In genomic region chr14:88831285-88831684, GRCh38 we compare ENCODE assay signal across 12 cellular contexts. TPM values are rescaled to one million over a fixed set of nuclear protein-coding genes. Genes with fewer than 3 reads are reported as not detected.
DNase-seq lines count a peak whose midpoint lies in the region; ATAC-seq and TF ChIP-seq lines count a peak whose summit lies in the region.
"Had no signal": no experiment of that assay in that cellular context is flagged by ENCODE, and none has a peak within 500 bp of the region (broad histone marks: within the 10 kb centered on the region; RNA-seq: fewer than 3 reads in every experiment).

No MANE protein-coding gene starts in this region.

- ATAC-seq in body of pancreas: no peak

- H3K9me3 ChIP-seq in sigmoid colon (no peaks in the 10 kb centered on the region), body of pancreas (no peaks in the 10 kb centered on the region)
- H3K9me3 ChIP-seq: HAP-1, vagina had no signal

- H3K36me3 ChIP-seq in sigmoid colon (no peaks in the 10 kb centered on the region), body of pancreas (replicated peaks in 1 of 2; ENCODE audit: insufficient read depth in 1 of 2, low read depth in 2 of 2) (no peaks in the 10 kb centered on the region)
- H3K36me3 ChIP-seq: HAP-1, vagina had no signal

- peaks cover 5% of the 10 kb centered on the region for H3K4me1 Mint-ChIP-seq in activated naive CD4-positive, alpha-beta T cell treated with anti-CD3 and anti-CD28 coated beads for 36 hours (ENCODE audit: low read depth)

- H3K4me3 ChIP-seq in sigmoid colon: no peak overlapping the region
- no peak overlapping the region for H3K4me3 ChIP-seq in body of pancreas
- H3K4me3 ChIP-seq: HAP-1, vagina had no signal

- no peak overlapping the region for H3K4me3 Mint-ChIP-seq in activated naive CD4-positive, alpha-beta T cell treated with anti-CD3 and anti-CD28 coated beads for 36 hours

- H3K4me1 ChIP-seq in sigmoid colon (peaks cover 0 to 77% (median 31%) of the 10 kb centered on the region in 4 donors), body of pancreas (peaks cover 14% of the 10 kb centered on the region)

- H3K9me3 Mint-ChIP-seq in activated naive CD4-positive, alpha-beta T cell treated with anti-CD3 and anti-CD28 coated beads for 36 hours: no peaks in the 10 kb centered on the region

- H3K27me3 Mint-ChIP-seq in activated naive CD4-positive, alpha-beta T cell treated with anti-CD3 and anti-CD28 coated beads for 36 hours (ENCODE audit: low read depth): no peaks in the 10 kb centered on the region

- H3K27ac ChIP-seq in RWPE1 (peak overlapping the region; percentile 64), epithelial cell of prostate (peak overlapping the region; percentile 20), sigmoid colon (peak overlapping the region; percentile 61 to 73 (median 69)), body of pancreas (no peak overlapping the region)
- H3K27ac ChIP-seq: vagina had no signal

- POLR2A ChIA-PET in RWPE1 (lab: Yijun Ruan, JAX; ENCODE audit: low non-redundant PET): no interaction called here

- intact Hi-C loops in sigmoid colon (cut with DNase I) (no loop called here), body of pancreas (cut with DNase I) (no loop called here)
- intact Hi-C loops in activated naive CD4-positive, alpha-beta T cell treated with anti-CD3 and anti-CD28 coated beads for 36 hours (cut with micrococcal nuclease): no loop called here

- H3K36me3 Mint-ChIP-seq in activated naive CD4-positive, alpha-beta T cell treated with anti-CD3 and anti-CD28 coated beads for 36 hours (ENCODE audit: low read depth): no peaks in the 10 kb centered on the region

- CTCF ChIA-PET in RWPE1 (lab: Yijun Ruan, JAX): no interaction called here
- CTCF ChIA-PET in activated naive CD4-positive, alpha-beta T cell treated with anti-CD3 and anti-CD28 coated beads for 36 hours (lab: Charles Lee): no interaction called here

- no peak for TF ChIP-seq CTCF in RWPE1 (conservative IDR thresholded peaks at IDR 0.05; ENCODE audit: low read depth)
- TF ChIP-seq CTCF in sigmoid colon (IDR thresholded peaks at IDR 0.05): no peak
- no peak for TF ChIP-seq CTCF in body of pancreas (IDR thresholded peaks at IDR 0.05)

- DNase-seq in GM03348 (ENCODE audit: low spot score) (peak; percentile 48), RWPE1 (ENCODE audit: low spot score) (peak; percentile 56), epithelial cell of prostate (ENCODE audit: low read depth, low spot score) (peak; percentile 67), sigmoid colon (no peak), ecto neural progenitor cell (ENCODE audit: low spot score) (no peak), NCI-H1436 (lab: John Stamatoyannopoulos, UW) (no peak), body of pancreas (no peak)
- DNase-seq in activated naive CD4-positive, alpha-beta T cell treated with anti-CD3 and anti-CD28 coated beads for 36 hours: no peak
- DNase-seq: activated gamma-delta T cell, NCI-H510A had no signal

- H3K27ac Mint-ChIP-seq in activated naive CD4-positive, alpha-beta T cell treated with anti-CD3 and anti-CD28 coated beads for 36 hours: no peak overlapping the region

- H3K27me3 ChIP-seq in sigmoid colon (no peaks in the 10 kb centered on the region), body of pancreas (no peaks in the 10 kb centered on the region)
- H3K27me3 ChIP-seq: vagina had no signal

- no peak for TF ChIP-seq EP300 in sigmoid colon (IDR thresholded peaks at IDR 0.05)

- TF ChIP-seq POLR2A in sigmoid colon (IDR thresholded peaks at IDR 0.05) (no peak), body of pancreas (IDR thresholded peaks at IDR 0.05) (no peak)

RNA-seq across cellular contexts. Expression of gene TTC8, which starts 6.8 kb away (rescaled TPM):
- total RNA-seq in sigmoid colon (10 to 100 TPM; 17.3 to 35.5 (median 27.1) TPM), body of pancreas (10 to 100 TPM; 11.2 to 16.3 TPM)
- 10 to 100 TPM in 2 of 3 donors, 1 to 10 TPM in 1; 8.0 to 13.2 (median 10.6) TPM for polyA plus RNA-seq in sigmoid colon
- total RNA-seq in activated naive CD4-positive, alpha-beta T cell treated with anti-CD3 and anti-CD28 coated beads for 36 hours: 1 to 10 TPM; 1.8 to 1.9 TPM

RNA-seq across cellular contexts. Expression of gene EML5, which starts 38.5 kb away (rescaled TPM):
- 1 to 10 TPM; 2.5 to 6.1 (median 4.1) TPM for total RNA-seq in sigmoid colon
- polyA plus RNA-seq in sigmoid colon: under 1 TPM; under 0.01 to 0.69 (median 0.23) TPM
- 1 to 10 TPM; 3.7 to 3.8 TPM for total RNA-seq in activated naive CD4-positive, alpha-beta T cell treated with anti-CD3 and anti-CD28 coated beads for 36 hours
- total RNA-seq in body of pancreas: 1 to 10 TPM; 2.9 to 3.3 TPM

Comparison
In these comparisons a context has a peak if more than half of its experiments do, and no peak if none do; other contexts are left out.
1. DNase-seq: peak in GM03348 (single experiment), RWPE1 (single experiment) and epithelial cell of prostate (single experiment); none in sigmoid colon (single experiment), ecto neural progenitor cell (single experiment), activated naive CD4-positive, alpha-beta T cell treated with anti-CD3 and anti-CD28 coated beads for 36 hours (single experiment), NCI-H1436 (single experiment) and body of pancreas (0 of 4).
2. H3K27ac ChIP-seq: peak in RWPE1 (single experiment), epithelial cell of prostate (single experiment) and sigmoid colon (4 of 4); none in body of pancreas (0 of 4).
3. RNA of gene TTC8, which starts 6.8 kb away (total RNA-seq): 17.3 to 35.5 TPM in sigmoid colon and 11.2 to 16.3 TPM in body of pancreas; 1.8 to 1.9 TPM in activated naive CD4-positive, alpha-beta T cell treated with anti-CD3 and anti-CD28 coated beads for 36 hours; every median in the first group is over 4 times any median in the second.